Comparison of ENCODE assay signal across 26 cellular contexts in the genomic region with DNA sequence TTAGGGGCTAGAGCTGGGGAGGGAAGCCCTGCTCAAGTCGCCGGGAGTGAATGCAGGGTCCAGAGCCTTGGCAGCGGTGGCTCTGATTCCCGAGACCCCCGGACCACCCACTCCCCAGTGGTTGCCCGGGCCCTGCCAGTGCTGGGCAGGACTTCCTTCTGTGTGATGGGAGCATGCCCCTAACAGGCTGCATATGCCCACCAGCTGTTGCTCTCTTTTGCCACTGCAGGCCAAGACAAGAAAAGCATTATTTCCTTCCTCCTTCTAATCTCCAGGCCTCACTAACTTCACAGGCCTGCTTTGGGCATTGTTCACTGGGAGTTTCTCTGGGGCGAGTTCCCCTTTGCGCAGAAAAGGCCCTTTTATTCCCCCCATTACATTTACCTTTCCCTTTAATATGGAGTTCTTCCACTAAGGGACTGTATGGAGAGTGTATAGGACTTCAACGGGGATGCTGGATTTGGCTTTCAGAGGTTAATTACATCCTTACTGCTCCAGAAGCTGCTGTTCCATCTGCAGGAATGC.
A peak's percentile ranks its signal among the peaks of the same experiment; 100 is the strongest.
DNase-seq lines count a peak whose midpoint lies in the region; ATAC-seq, FAIRE-seq and TF ChIP-seq lines count a peak whose summit lies in the region.
"Had no signal": no experiment of that assay in that cellular context is flagged by ENCODE, and none has a peak within 500 bp of the region (broad histone marks: within the 10 kb centered on the region; RNA-seq: fewer than 3 reads in every experiment).

No MANE protein-coding gene starts in this region.

- no peak for TF ChIP-seq POLR2A in HepG2 (IDR thresholded peaks at IDR 0.05; ENCODE audit: insufficient read depth in 1 of 2, low read depth in 2 of 2, low read length in 2 of 2)

- FAIRE-seq in HepG2 (lab: Jason Lieb, UNC), result no peak
- FAIRE-seq: endometrium, keratinocyte, small intestine had no signal

- H2AFZ ChIP-seq in HepG2 (ENCODE audit: low read length), result no peak overlapping the region

- peak; percentile 48 to 63 for DNase-seq in Kasumi-1 (lab: John Stamatoyannopoulos, UW)
- peak; percentile 41 for DNase-seq in myocyte (ENCODE audit: low read depth)
- no peak for DNase-seq in HepG2 (ENCODE audit: low spot score)
- DNase-seq in cortex of kidney (lab: John Stamatoyannopoulos, UW), result no peak
- no peak for DNase-seq in psoas muscle
- DNase-seq: ACHN; activated CD4-positive, alpha-beta T cell treated with anti-CD3 and anti-CD28 coated beads for 4 hours; activated naive CD8-positive, alpha-beta T cell treated with anti-CD3 and anti-CD28 coated beads for 36 hours; colonic mucosa; DND-41; hippocampal formation; naive thymus-derived CD8-positive, alpha-beta T cell; NCI-H2171 treated with DMSO at 0.1 percent for 48 hours; small intestine; stimulated activated CD4-positive, alpha-beta T cell treated with anti-CD3 and anti-CD28 coated beads, Interleukin-4, amount 100 ng/mL, for 1 hour; stimulated activated naive CD8-positive, alpha-beta T cell treated with anti-CD3 and anti-CD28 coated beads, Interleukin-15, amount 100 ng/mL, for 72 hours had no signal

- no peak for TF ChIP-seq RAD21 in HepG2 (CRISPR knock-in tag; IDR thresholded peaks at IDR 0.05)

- H3K9me3 ChIP-seq in HepG2 (ENCODE audit: low read length), result no peaks in the 10 kb centered on the region
- H3K9me3 ChIP-seq in psoas muscle, result no peaks in the 10 kb centered on the region
- H3K9me3 ChIP-seq: body of pancreas, colonic mucosa, prostate gland, SJSA1 had no signal

- H3K4me3 ChIP-seq in HepG2 (replicated peaks in 1 of 3; ENCODE audit: insufficient read depth in 1 of 3, low read depth in 2 of 3, low read length in 3 of 3) (no peak overlapping the region), psoas muscle (no peak overlapping the region)
- H3K4me3 ChIP-seq: body of pancreas, colonic mucosa, lung, prostate gland, SJSA1 had no signal

- no peak for ATAC-seq in HepG2
- ATAC-seq in GM21723 (IDR thresholded peaks at IDR 0.05; ENCODE audit: unreplicated experiment), result no peak
- ATAC-seq in psoas muscle, result no peak
- ATAC-seq: body of pancreas; naive thymus-derived CD8-positive, alpha-beta T cell; Panc1 had no signal

- POLR2A ChIA-PET in HepG2 (lab: Yijun Ruan, JAX), result interaction anchor here (4.1 kb wide), 1 partner anchor 14 kb away, joined by 85 read pairs; no protein-coding TSS in a partner anchor

- peak overlapping the region; percentile 80 for H3K27ac ChIP-seq in 22Rv1
- peak overlapping the region; percentile 85 for H3K27ac ChIP-seq in VCaP
- H3K27ac ChIP-seq in HepG2 (ENCODE audit: extremely low read length, insufficient read depth, low read length), result no peak overlapping the region
- H3K27ac ChIP-seq in psoas muscle, result no peak overlapping the region
- H3K27ac ChIP-seq: body of pancreas, colonic mucosa, prostate gland, SJSA1 had no signal

- H3K27me3 ChIP-seq in HepG2 (ENCODE audit: control insufficient read depth in 1 of 2, insufficient read depth in 2 of 2, low read length in 2 of 2) (peaks cover 12 to 41% of the 10 kb centered on the region in 2 experiments; a peak in 4 of 5 replicates), psoas muscle (ENCODE audit: insufficient read depth in 3 of 3, low read length in 2 of 3) (no peaks in the 10 kb centered on the region)
- H3K27me3 ChIP-seq: body of pancreas, colonic mucosa, SJSA1 had no signal

- H3K4me2 ChIP-seq in HepG2 (ENCODE audit: low read depth, low read length), result no peak overlapping the region

- H4K20me1 ChIP-seq in HepG2 (ENCODE audit: insufficient read depth, low read length), result no peaks in the 10 kb centered on the region

- H3K36me3 ChIP-seq in HepG2 (replicated peaks in 1 of 2; ENCODE audit: control insufficient read depth in 1 of 2, insufficient read depth in 2 of 2, low read length in 2 of 2) (no peaks in the 10 kb centered on the region), psoas muscle (ENCODE audit: insufficient read depth in 1 of 2, low read depth in 1 of 2) (no peaks in the 10 kb centered on the region)
- H3K36me3 ChIP-seq: colonic mucosa, prostate gland, SJSA1 had no signal

- CTCF ChIA-PET in HepG2 (lab: Yijun Ruan, JAX; ENCODE audit: low intra/inter-chr PET ratio, low total read pairs), result no interaction called here

- H3K4me1 ChIP-seq in HepG2 (ENCODE audit: insufficient read depth, low read length) (peaks cover 73% of the 10 kb centered on the region), psoas muscle (peaks cover 28% of the 10 kb centered on the region)
- H3K4me1 ChIP-seq: body of pancreas, colonic mucosa had no signal

- TF ChIP-seq CTCF in 22Rv1 (IDR thresholded peaks at IDR 0.05) (no peak), VCaP (conservative IDR thresholded peaks at IDR 0.05) (no peak), HepG2 (CRISPR knock-in tag; IDR thresholded peaks at IDR 0.05) (no peak), psoas muscle (IDR thresholded peaks at IDR 0.05) (no peak)

- no peak overlapping the region for H3K9ac ChIP-seq in HepG2 (ENCODE audit: insufficient read depth, low read depth, low read length)

- no TSS peak for BruUV-seq in HepG2 (replicated peaks; lab: Mats Ljungman, UMichigan)

- H3K79me2 ChIP-seq in HepG2 (ENCODE audit: insufficient read depth, low read length), result no peaks in the 10 kb centered on the region

- TF ChIP-seq EP300 in HepG2 (IDR thresholded peaks at IDR 0.05; ENCODE audit: low read depth in 2 of 2, low read length in 2 of 2), result no peak
- no peak for TF ChIP-seq EP300 in HepG2 (CRISPR knock-in tag; IDR thresholded peaks at IDR 0.05; ENCODE audit: borderline replicate concordance)

- intact Hi-C loops in HepG2 (cut with micrococcal nuclease; ENCODE audit: unreplicated experiment) (loop anchor here (5.0 kb wide), 2 partner anchors 69 to 214 kb away; no protein-coding TSS in a partner anchor), psoas muscle (cut with DNase I) (no loop called here)

- WGBS in HepG2 (ENCODE audit: low lambda C conversion rate), result 66% methylated on average over 4 of the region's 9 CpGs
- WGBS in psoas muscle, 3 donors, result 60 to 64% (median 64%) methylated on average over 9 of the region's 9 CpGs

- in situ Hi-C loops in HepG2 (cut with HindIII; ENCODE audit: extremely low pct_ligation_motif_present, low pct_unique_long_range_greater_than_20kb), result no loop called here

TF ChIP-seq in HepG2, 621 proteins besides CTCF, POLR2A, EP300 and RAD21:
- TF ChIP-seq, protein P1, sequence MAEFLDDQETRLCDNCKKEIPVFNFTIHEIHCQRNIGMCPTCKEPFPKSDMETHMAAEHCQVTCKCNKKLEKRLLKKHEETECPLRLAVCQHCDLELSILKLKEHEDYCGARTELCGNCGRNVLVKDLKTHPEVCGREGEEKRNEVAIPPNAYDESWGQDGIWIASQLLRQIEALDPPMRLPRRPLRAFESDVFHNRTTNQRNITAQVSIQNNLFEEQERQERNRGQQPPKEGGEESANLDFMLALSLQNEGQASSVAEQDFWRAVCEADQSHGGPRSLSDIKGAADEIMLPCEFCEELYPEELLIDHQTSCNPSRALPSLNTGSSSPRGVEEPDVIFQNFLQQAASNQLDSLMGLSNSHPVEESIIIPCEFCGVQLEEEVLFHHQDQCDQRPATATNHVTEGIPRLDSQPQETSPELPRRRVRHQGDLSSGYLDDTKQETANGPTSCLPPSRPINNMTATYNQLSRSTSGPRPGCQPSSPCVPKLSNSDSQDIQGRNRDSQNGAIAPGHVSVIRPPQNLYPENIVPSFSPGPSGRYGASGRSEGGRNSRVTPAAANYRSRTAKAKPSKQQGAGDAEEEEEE (CRISPR knock-in tag; IDR thresholded peaks at IDR 0.05; ENCODE audit: borderline replicate concordance), result no peak
- no peak for TF ChIP-seq ZFX (CRISPR knock-in tag; IDR thresholded peaks at IDR 0.05; ENCODE audit: low read depth)
- TF ChIP-seq SSRP1 (CRISPR knock-in tag; IDR thresholded peaks at IDR 0.05), result no peak
- TF ChIP-seq FLYWCH1 (CRISPR knock-in tag; IDR thresholded peaks at IDR 0.05), result no peak
- TF ChIP-seq SYNCRIP (IDR thresholded peaks at IDR 0.05; ENCODE audit: insufficient read depth, low read depth, low read length), result no peak
- TF ChIP-seq ZNF563 (CRISPR knock-in tag; IDR thresholded peaks at IDR 0.05), result no peak
- no peak for TF ChIP-seq ZFP1 (CRISPR knock-in tag; IDR thresholded peaks at IDR 0.05)
- no peak for TF ChIP-seq ZNF709 (CRISPR knock-in tag; IDR thresholded peaks at IDR 0.05)
- TF ChIP-seq FOXO1 (CRISPR knock-in tag; IDR thresholded peaks at IDR 0.05), result no peak
- no peak for TF ChIP-seq GABPB1 (CRISPR knock-in tag; IDR thresholded peaks at IDR 0.05)
TF ChIP-seq in HepG2: peak in this region for 0.

Comparison
In these comparisons a context has a peak if more than half of its experiments do, and no peak if none do; other contexts are left out.
1. H3K27ac ChIP-seq: peak in 22Rv1 (single experiment) and VCaP (single experiment); none in HepG2 (single experiment) and psoas muscle (single experiment).
2. DNase-seq: peak in Kasumi-1 (2 of 2) and myocyte (single experiment); none in HepG2 (single experiment), cortex of kidney (single experiment) and psoas muscle (0 of 2).